In the genomic region with DNA sequence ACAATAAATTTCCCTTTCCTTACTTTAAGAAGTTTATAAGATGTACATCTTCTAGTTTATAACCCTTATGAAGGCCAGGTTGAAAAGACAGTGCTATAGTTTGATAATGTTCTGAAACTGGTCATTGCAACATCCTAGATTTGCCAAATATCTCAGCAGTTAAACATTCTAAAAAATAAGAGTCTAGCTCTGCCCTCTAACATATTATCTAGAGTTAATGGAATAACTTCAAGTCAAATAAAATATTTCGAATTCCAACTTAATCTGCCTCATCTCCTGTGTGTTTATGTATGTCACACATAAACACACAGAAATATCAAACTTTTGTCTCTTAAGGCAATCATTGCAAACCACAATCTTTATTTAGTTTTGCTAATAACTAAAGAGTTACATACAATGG, we compare ENCODE assay signal across 24 cellular contexts.
"Had no signal": no experiment of that assay in that cellular context is flagged by ENCODE, and none has a peak within 500 bp of the region (broad histone marks: within the 10 kb centered on the region; RNA-seq: fewer than 3 reads in every experiment).

No MANE protein-coding gene starts in this region.

- H3K36me3 Mint-ChIP-seq: immature natural killer cell; natural killer cell treated with Interleukin-12 subunit alpha and Interleukin-12 subunit beta and Interleukin-15 and Interleukin-18, amount 100 ng/mL, for 72 hours; neural progenitor cell had no signal

- H3K4me3 ChIP-seq: colonic mucosa, dorsolateral prefrontal cortex, gastroesophageal sphincter, left ventricle myocardium inferior, lung, neural progenitor cell, ovary, right atrium auricular region, sigmoid colon, stomach had no signal

- H3K4me1 Mint-ChIP-seq: immature natural killer cell, neural progenitor cell had no signal

- H3K27me3 Mint-ChIP-seq: natural killer cell treated with Interleukin-12 subunit alpha and Interleukin-12 subunit beta and Interleukin-15 and Interleukin-18, amount 100 ng/mL, for 72 hours had no signal

- ATAC-seq: gastroesophageal sphincter; left cardiac atrium; natural killer cell treated with Interleukin-12 subunit alpha and Interleukin-12 subunit beta and Interleukin-15 and Interleukin-18, amount 100 ng/mL, for 72 hours had no signal

- H2AFZ ChIP-seq: neural progenitor cell had no signal

- H3K4me1 ChIP-seq: colonic mucosa, gastroesophageal sphincter, left ventricle myocardium inferior, neural progenitor cell, right atrium auricular region, sigmoid colon, stomach had no signal

- H3K27ac ChIP-seq: colonic mucosa, dorsolateral prefrontal cortex, gastroesophageal sphincter, left ventricle myocardium inferior, neural progenitor cell, ovary, right atrium auricular region, sigmoid colon, stomach had no signal

- H3K4me2 ChIP-seq: neural progenitor cell had no signal

- DNase-seq: colonic mucosa; dorsolateral prefrontal cortex; effector CD8-positive, alpha-beta T cell; glutamatergic neuron; immature natural killer cell; kidney; left cardiac atrium; left ventricle myocardium inferior; mesenchymal stem cell; midbrain; nucleus accumbens; ovary; sigmoid colon; small intestine; stimulated activated CD4-positive, alpha-beta T cell treated with anti-CD3 and anti-CD28 coated beads, Interleukin-12 subunit alpha, Interleukin-12 subunit beta, amount 100 ng/mL, for 4 hours; stimulated activated naive CD4-positive, alpha-beta T cell; stomach; substantia nigra; trophoblast cell had no signal

- FAIRE-seq: kidney, small intestine had no signal

- H3K4me3 Mint-ChIP-seq: immature natural killer cell; natural killer cell treated with Interleukin-12 subunit alpha and Interleukin-12 subunit beta and Interleukin-15 and Interleukin-18, amount 100 ng/mL, for 72 hours; neural progenitor cell had no signal

- H3K9me3 ChIP-seq: colonic mucosa, ovary had no signal

- H3K9ac ChIP-seq: neural progenitor cell had no signal

- H3K36me3 ChIP-seq: colonic mucosa, gastroesophageal sphincter, left ventricle myocardium inferior, neural progenitor cell, ovary, right atrium auricular region, sigmoid colon, stomach had no signal

- H3K27me3 ChIP-seq: colonic mucosa, dorsolateral prefrontal cortex, gastroesophageal sphincter, neural progenitor cell, ovary, right atrium auricular region, sigmoid colon, stomach had no signal

- H3K27ac Mint-ChIP-seq: immature natural killer cell; natural killer cell treated with Interleukin-12 subunit alpha and Interleukin-12 subunit beta and Interleukin-15 and Interleukin-18, amount 100 ng/mL, for 72 hours; neural progenitor cell had no signal
